In the genomic region with DNA sequence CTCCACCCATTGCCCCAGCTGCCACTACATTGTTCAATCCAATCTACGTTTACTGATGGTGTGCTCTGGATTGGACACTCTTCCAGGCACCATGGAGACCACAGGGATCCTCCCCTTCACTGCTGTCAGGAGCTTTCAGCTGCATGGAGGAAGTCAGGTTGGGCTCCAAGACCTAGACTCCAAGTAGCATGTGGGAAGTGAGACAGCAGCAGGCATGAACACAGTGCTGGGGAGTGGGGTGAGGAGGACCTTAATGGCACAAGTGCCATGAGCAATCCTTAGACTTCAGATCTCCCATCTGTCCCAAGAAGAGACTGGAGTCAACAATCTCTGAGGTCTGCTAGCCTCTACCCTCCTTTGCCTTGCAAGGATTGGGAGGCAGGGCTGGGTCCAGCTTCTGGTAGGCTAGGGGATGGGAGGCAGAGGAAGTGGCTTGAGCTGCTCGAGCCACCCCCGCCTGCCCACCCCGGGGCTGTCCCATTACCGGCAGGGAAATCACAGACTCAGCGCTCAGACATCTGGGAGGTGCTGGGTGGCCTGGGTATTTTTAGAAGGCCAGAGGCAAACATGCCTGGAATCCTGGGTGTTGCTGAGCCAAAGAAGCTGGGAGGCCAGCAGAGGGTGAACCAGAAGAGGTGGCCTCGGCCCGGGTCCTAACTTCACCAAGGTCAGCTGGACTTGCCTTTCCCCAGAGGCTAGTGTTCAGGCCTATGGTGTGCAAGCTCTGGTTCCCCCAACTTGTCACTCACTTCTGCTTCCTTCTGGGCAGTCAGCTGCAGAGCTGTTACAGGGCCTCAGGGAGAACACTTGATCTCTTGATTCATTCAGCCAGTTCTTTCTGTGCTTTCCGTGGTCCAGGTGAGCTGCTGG, we compare ENCODE assay signal across 8 cellular contexts. TPM values are rescaled to one million over a fixed set of nuclear protein-coding genes. Genes with fewer than 3 reads are reported as not detected.
DNase-seq lines count a peak whose midpoint lies in the region; TF ChIP-seq lines count a peak whose summit lies in the region.

No MANE protein-coding gene starts in this region.

- POLR2A ChIA-PET in GM10248 (lab: Yijun Ruan, JAX): no interaction called here

- CTCF ChIA-PET in GM10248 (lab: Yijun Ruan, JAX): interaction anchor here (1.0 to 5.0 kb wide), 18 partner anchors 9 to 432 kb away, joined by 3 to 46 read pairs (median 6); a partner anchor contains a TSS

- H3K27me3 ChIP-seq in transverse colon: no peaks in the 10 kb centered on the region
- H3K27me3 ChIP-seq in effector memory CD4-positive, alpha-beta T cell (replicated peaks; ENCODE audit: control insufficient read depth, insufficient read depth, low read length, poor library complexity, severe bottlenecking): no peaks in the 10 kb centered on the region

- no peak overlapping the region for H3K4me3 ChIP-seq in transverse colon
- no peak overlapping the region for H3K4me3 ChIP-seq in effector memory CD4-positive, alpha-beta T cell (ENCODE audit: insufficient read depth, low read depth, low read length, poor library complexity, severe bottlenecking)

- H3K9me3 ChIP-seq in transverse colon: no peaks in the 10 kb centered on the region
- H3K9me3 ChIP-seq in effector memory CD4-positive, alpha-beta T cell (ENCODE audit: control insufficient read depth, low read length): no peaks in the 10 kb centered on the region

- no peak for TF ChIP-seq POLR2A in transverse colon (IDR thresholded peaks at IDR 0.05)

- peak overlapping the region; percentile 98 for H3K27ac Mint-ChIP-seq in HFFc6

- TF ChIP-seq CTCF in GM10248 (IDR thresholded peaks at IDR 0.05; ENCODE audit: control extremely low read depth, extremely low read depth, low read depth, missing control alignments): no peak
- TF ChIP-seq CTCF in HFFc6 (IDR thresholded peaks at IDR 0.05): no peak
- no peak for TF ChIP-seq CTCF in transverse colon (IDR thresholded peaks at IDR 0.05)

- peaks cover 67% of the 10 kb centered on the region for H3K4me1 Mint-ChIP-seq in HFFc6 (ENCODE audit: low read depth)

- intact Hi-C loops in transverse colon (cut with DNase I; ENCODE audit: low total_unique reads): no loop called here

- no peaks in the 10 kb centered on the region for H3K36me3 ChIP-seq in transverse colon
- H3K36me3 ChIP-seq in effector memory CD4-positive, alpha-beta T cell (ENCODE audit: control insufficient read depth, insufficient read depth, low read length): no peaks in the 10 kb centered on the region

- in situ Hi-C loops in transverse colon (cut with MboI; ENCODE audit: low pct_ligation_motif_present in 1 of 4, low pct_unique_long_range_greater_than_20kb in 1 of 4, low sequenced_read_pairs in 3 of 4): no loop called here

- TF ChIP-seq EP300 in transverse colon (IDR thresholded peaks at IDR 0.05; ENCODE audit: low read depth): no peak

- peak overlapping the region; percentile 79 for H3K4me3 Mint-ChIP-seq in HFFc6

- H3K36me3 Mint-ChIP-seq in HFFc6 (ENCODE audit: low read depth): 0 out of 2 replicates have a peak, but pooled peaks cover 7% of the 10 kb centered on the region

- WGBS in transverse colon (ENCODE audit: low coverage in 1 of 2), 2 donors: 49% methylated on average over 9 of the region's 9 CpGs; no CpG with 5 or more reads in 1 of the 2 donors

- peak; percentile 77 for DNase-seq in GM10248 (ENCODE audit: extremely low spot score)
- peak; percentile 89 for DNase-seq in HFFc6
- peak; percentile 93 for DNase-seq in RPMI7951 (ENCODE audit: low read depth)
- DNase-seq in hepatic stellate cell (ENCODE audit: low spot score): peak; percentile 89
- peak; percentile 35 for DNase-seq in transverse colon
- DNase-seq in NCI-H345 treated with DMSO at 0.1 percent for 48 hours (lab: John Stamatoyannopoulos, UW; ENCODE audit: unreplicated experiment): no peak
- no peak for DNase-seq in epidermal melanocyte (ENCODE audit: insufficient read length, low spot score)
- DNase-seq in effector memory CD4-positive, alpha-beta T cell: no peak

- no peaks in the 10 kb centered on the region for H3K9me3 Mint-ChIP-seq in HFFc6

- H3K4me1 ChIP-seq in transverse colon: peaks cover 0 to 36% (median 20%) of the 10 kb centered on the region in 4 donors
- peaks cover 29% of the 10 kb centered on the region for H3K4me1 ChIP-seq in effector memory CD4-positive, alpha-beta T cell (ENCODE audit: control insufficient read depth, insufficient read depth, low read length, poor library complexity, severe bottlenecking)

- peak overlapping the region; percentile 37 to 60 (median 48) for H3K27ac ChIP-seq in transverse colon
- H3K27ac ChIP-seq in effector memory CD4-positive, alpha-beta T cell (ENCODE audit: insufficient read depth, low read length, poor library complexity, severe bottlenecking): no peak overlapping the region

- peaks cover 1% of the 10 kb centered on the region; the same call in 1 of the 2 replicates for H3K27me3 Mint-ChIP-seq in HFFc6 (ENCODE audit: insufficient read depth)

RNA-seq across cellular contexts. Expression of a gene that starts 15.3 kb away (rescaled TPM):
- total RNA-seq in HFFc6 (2021; fragmentation: NEBNext Ultra II Directional; extraction: Animal tissue kit (Norgen Biotek cat#: 25700)): 10 to 100 TPM; 58.9 to 68.2 (median 65.0) TPM
- 11.0 and 12.4 TPM in 2 replicates for total RNA-seq in RPMI7951 (2014; rRNA removed; shearing (Covaris generic))
- total RNA-seq in transverse colon: 10 to 100 TPM in 3 of 4 donors, 1 to 10 TPM in 1; 9.1 to 15.9 (median 15.0) TPM

Comparison
In these comparisons a context has a peak if more than half of its experiments do, and no peak if none do; other contexts are left out.
1. DNase-seq: peak in GM10248 (single experiment), HFFc6 (single experiment), RPMI7951 (single experiment), hepatic stellate cell (single experiment) and transverse colon (single experiment); none in NCI-H345 treated with DMSO at 0.1 percent for 48 hours (single experiment), epidermal melanocyte (single experiment) and effector memory CD4-positive, alpha-beta T cell (0 of 3).